Comparison of ENCODE assay signal across 24 cellular contexts in the genomic region with DNA sequence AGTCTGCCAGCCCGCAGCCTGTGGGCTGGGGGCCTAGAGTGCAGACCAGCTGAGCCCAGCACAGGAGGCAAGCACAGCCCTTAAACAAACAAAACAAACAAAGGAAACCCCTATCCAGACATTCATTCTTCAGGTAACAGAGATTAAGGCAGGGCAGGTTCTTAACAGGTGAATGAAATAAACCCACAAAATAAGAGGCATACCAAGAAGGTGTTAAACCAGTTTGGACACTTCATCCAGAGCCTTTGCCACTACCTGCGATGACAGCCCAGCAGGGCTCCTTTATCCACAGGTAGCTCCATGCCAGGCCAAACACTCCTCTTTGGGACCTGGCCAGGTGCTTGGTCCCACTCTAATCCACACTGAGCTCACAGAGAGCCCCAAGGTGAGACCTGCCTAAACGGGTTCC.
A peak's percentile ranks its signal among the peaks of the same experiment; 100 is the strongest.
DNase-seq lines count a peak whose midpoint lies in the region; ATAC-seq and TF ChIP-seq lines count a peak whose summit lies in the region.
"Had no signal": no experiment of that assay in that cellular context is flagged by ENCODE, and none has a peak within 500 bp of the region (broad histone marks: within the 10 kb centered on the region; RNA-seq: fewer than 3 reads in every experiment).

No MANE protein-coding gene starts in this region.

- H3K27ac Mint-ChIP-seq in endodermal cell, result no peak overlapping the region
- H3K27ac Mint-ChIP-seq: activated T-helper 1 cell treated with anti-CD3 and anti-CD28 coated beads, Interleukin-12 subunit alpha, Interleukin-12 subunit beta, Interleukin-2, Interleukin-4 antibody, amounts not matched to agents 30 ng/mL and 10 ng/mL and 1 ng/mL, durations not matched to agents 14 hours and 24 hours and 36 hours; HFFc6; immature natural killer cell; naive thymus-derived CD8-positive, alpha-beta T cell; T-helper 17 cell had no signal

- no peaks in the 10 kb centered on the region for H3K27me3 ChIP-seq in endodermal cell (ENCODE audit: control insufficient read depth, insufficient read depth, low read length, poor library complexity, severe bottlenecking)
- H3K27me3 ChIP-seq in upper lobe of left lung, result no peaks in the 10 kb centered on the region
- no peaks in the 10 kb centered on the region for H3K27me3 ChIP-seq in ascending aorta
- H3K27me3 ChIP-seq: MG63 had no signal

- in situ Hi-C loops in GM13976 (cut with MboI; ENCODE audit: low sequenced_read_pairs, unreplicated experiment), result no loop called here

- H3K4me1 ChIP-seq in endodermal cell (ENCODE audit: control insufficient read depth, insufficient read depth, low read length), result peaks cover 13% of the 10 kb centered on the region
- peaks cover 0 to 9% (median 2%) of the 10 kb centered on the region in 4 donors for H3K4me1 ChIP-seq in upper lobe of left lung
- no peaks in the 10 kb centered on the region for H3K4me1 ChIP-seq in ascending aorta
- H3K4me1 ChIP-seq: transverse colon had no signal

- H3K27me3 Mint-ChIP-seq in endodermal cell (ENCODE audit: insufficient read depth), result no peaks in the 10 kb centered on the region

- intact Hi-C loops in ascending aorta (cut with DNase I), result no loop called here

- H3K9me3 ChIP-seq in endodermal cell (ENCODE audit: control insufficient read depth, low read length) (no peaks in the 10 kb centered on the region), upper lobe of left lung (no peaks in the 10 kb centered on the region), ascending aorta (no peaks in the 10 kb centered on the region)
- H3K9me3 ChIP-seq: esophagus squamous epithelium, MG63, transverse colon had no signal

- H3K36me3 ChIP-seq in endodermal cell (ENCODE audit: control insufficient read depth, insufficient read depth, low read length) (no peaks in the 10 kb centered on the region), upper lobe of left lung (no peaks in the 10 kb centered on the region), ascending aorta (no peaks in the 10 kb centered on the region)
- H3K36me3 ChIP-seq: esophagus squamous epithelium, MG63, transverse colon had no signal

- no peak overlapping the region for H3K4me3 Mint-ChIP-seq in endodermal cell
- H3K4me3 Mint-ChIP-seq: activated T-helper 1 cell treated with anti-CD3 and anti-CD28 coated beads, Interleukin-12 subunit alpha, Interleukin-12 subunit beta, Interleukin-2, Interleukin-4 antibody, amounts not matched to agents 30 ng/mL and 10 ng/mL and 1 ng/mL, durations not matched to agents 14 hours and 24 hours and 36 hours; HFFc6; immature natural killer cell; naive thymus-derived CD8-positive, alpha-beta T cell; T-helper 17 cell had no signal

- 55 to 80% methylated on average over 1 to 3 of the region's 3 CpGs for WGBS in endodermal cell (ENCODE audit: insufficient coverage in 1 of 2, insufficient read length in 1 of 2), 2 experiments
- WGBS in upper lobe of left lung, 2 donors, result 36 to 54% methylated on average over 3 of the region's 3 CpGs

- H3K27ac ChIP-seq in endodermal cell (ENCODE audit: low read depth, low read length) (no peak overlapping the region), upper lobe of left lung (peak overlapping the region in 3 of 4 donors; percentile 47 to 56 (median 55)), ascending aorta (no peak overlapping the region)
- H3K27ac ChIP-seq: dorsolateral prefrontal cortex, transverse colon had no signal

- TF ChIP-seq EP300 in upper lobe of left lung (IDR thresholded peaks at IDR 0.05), result peak in 1 of 4 donors; percentile 45

- H3K9ac ChIP-seq in endodermal cell (ENCODE audit: extremely low read depth, low read length, poor library complexity, severe bottlenecking), result no peak overlapping the region

- ATAC-seq in upper lobe of left lung (ENCODE audit: low FRiP score in 2 of 2), result peak; percentile 63 to 92
- no peak for ATAC-seq in HG03175 (IDR thresholded peaks at IDR 0.05; ENCODE audit: unreplicated experiment)
- ATAC-seq: naive thymus-derived CD8-positive, alpha-beta T cell; Right ventricle myocardium inferior; T-helper 17 cell had no signal

- no peak overlapping the region for H3K4me3 ChIP-seq in endodermal cell (ENCODE audit: low read length)
- no peak overlapping the region for H3K4me3 ChIP-seq in upper lobe of left lung
- H3K4me3 ChIP-seq in ascending aorta, result no peak overlapping the region
- H3K4me3 ChIP-seq: dorsolateral prefrontal cortex, esophagus squamous epithelium, MG63, smooth muscle cell, transverse colon had no signal

- peaks cover 34% of the 10 kb centered on the region for H3K4me1 Mint-ChIP-seq in endodermal cell
- H3K4me1 Mint-ChIP-seq: immature natural killer cell, T-helper 17 cell had no signal

- no peak for TF ChIP-seq POLR2A in upper lobe of left lung (IDR thresholded peaks at IDR 0.05)

- no peaks in the 10 kb centered on the region for H3K9me3 Mint-ChIP-seq in endodermal cell
- H3K9me3 Mint-ChIP-seq: activated T-helper 1 cell treated with anti-CD3 and anti-CD28 coated beads, Interleukin-12 subunit alpha, Interleukin-12 subunit beta, Interleukin-2, Interleukin-4 antibody, amounts not matched to agents 30 ng/mL and 10 ng/mL and 1 ng/mL, durations not matched to agents 14 hours and 24 hours and 36 hours; HFFc6; immature natural killer cell had no signal

- TF ChIP-seq CTCF in endodermal cell (conservative IDR thresholded peaks at IDR 0.05) (no peak), upper lobe of left lung (IDR thresholded peaks at IDR 0.05) (no peak), GM13976 (IDR thresholded peaks at IDR 0.05; ENCODE audit: borderline replicate concordance, control extremely low read depth, extremely low read depth, insufficient read depth, missing control alignments) (no peak), ascending aorta (IDR thresholded peaks at IDR 0.05) (no peak)

- H3K36me3 Mint-ChIP-seq in endodermal cell (ENCODE audit: low read depth), result no peaks in the 10 kb centered on the region
- H3K36me3 Mint-ChIP-seq: immature natural killer cell; naive thymus-derived CD8-positive, alpha-beta T cell had no signal

- DNase-seq in SIG-M5 treated with dmso at 0.1 percent for 504 hours (lab: John Stamatoyannopoulos, UW; ENCODE audit: unreplicated experiment), result peak; percentile 38
- no peak for DNase-seq in SIG-M5 (lab: John Stamatoyannopoulos, UW)
- peak; percentile 67 for DNase-seq in NCI-H2196 (lab: John Stamatoyannopoulos, UW; ENCODE audit: unreplicated experiment)
- DNase-seq in endodermal cell, result peak; percentile 59
- peak; percentile 29 to 88 for DNase-seq in upper lobe of left lung
- no peak for DNase-seq in GM13976 (ENCODE audit: low spot score)
- DNase-seq in ascending aorta (ENCODE audit: low spot score in 2 of 2), result no peak
- DNase-seq: activated CD4-positive, CD25-positive, alpha-beta regulatory T cell; C1 segment of cervical spinal cord; dorsolateral prefrontal cortex; EL; esophagus squamous epithelium; HFFc6; immature natural killer cell; MG63; naive thymus-derived CD8-positive, alpha-beta T cell; NCI-H2171; posterior cingulate gyrus; T-helper 17 cell; transverse colon had no signal

Comparison
In these comparisons a context has a peak if more than half of its experiments do, and no peak if none do; other contexts are left out.
1. DNase-seq: peak in SIG-M5 treated with dmso at 0.1 percent for 504 hours (single experiment), NCI-H2196 (single experiment), endodermal cell (single experiment) and upper lobe of left lung (2 of 2); none in SIG-M5 (single experiment), GM13976 (single experiment) and ascending aorta (0 of 2).
2. H3K27ac ChIP-seq: peak in upper lobe of left lung (3 of 4); none in endodermal cell (single experiment) and ascending aorta (0 of 2).